1 cellular context compared by ENCODE assay signal in the genomic region with DNA sequence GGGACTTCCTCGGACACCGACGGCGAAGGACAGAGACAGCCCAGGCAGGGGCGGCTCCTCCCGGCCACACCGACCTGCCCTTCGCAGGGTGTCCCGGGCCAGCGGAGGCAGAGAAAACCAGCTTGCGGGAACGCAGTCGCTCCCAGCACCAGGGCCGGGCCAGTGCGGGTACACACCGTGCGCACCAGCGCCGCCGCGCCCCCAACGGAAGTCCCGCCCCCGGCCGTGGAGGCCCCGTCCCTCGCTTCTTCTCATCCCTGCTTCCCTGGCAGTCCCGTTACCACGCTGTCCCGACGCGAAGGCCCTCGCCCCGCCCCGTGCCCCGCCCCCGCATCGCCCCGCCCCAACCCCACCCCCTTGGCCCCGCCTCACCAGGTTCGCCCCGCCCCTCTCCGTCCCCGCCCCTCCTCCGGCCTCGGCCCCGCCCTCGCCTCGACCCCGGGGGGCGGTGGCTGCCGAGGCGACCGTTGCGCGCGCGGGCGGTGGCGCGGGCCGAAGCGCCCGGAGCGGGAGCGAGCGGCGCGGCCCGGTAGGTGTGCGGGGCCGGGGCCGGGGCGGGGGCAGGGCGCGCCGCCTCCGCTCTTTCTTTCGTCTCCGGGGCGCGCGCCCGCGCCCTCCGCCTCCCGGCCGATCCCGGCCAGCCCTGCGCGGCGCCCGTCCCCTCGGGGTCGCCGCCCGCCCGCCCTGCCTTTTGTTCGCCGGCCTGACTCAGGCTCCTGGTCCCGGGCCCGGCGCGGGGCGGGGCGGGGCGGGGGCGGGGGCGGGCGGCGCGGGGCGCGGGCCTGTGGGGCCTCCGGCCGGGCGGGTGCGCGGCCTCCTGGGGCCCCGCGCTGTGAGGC.
TF ChIP-seq lines count a peak whose summit lies in the region.

A gene with protein sequence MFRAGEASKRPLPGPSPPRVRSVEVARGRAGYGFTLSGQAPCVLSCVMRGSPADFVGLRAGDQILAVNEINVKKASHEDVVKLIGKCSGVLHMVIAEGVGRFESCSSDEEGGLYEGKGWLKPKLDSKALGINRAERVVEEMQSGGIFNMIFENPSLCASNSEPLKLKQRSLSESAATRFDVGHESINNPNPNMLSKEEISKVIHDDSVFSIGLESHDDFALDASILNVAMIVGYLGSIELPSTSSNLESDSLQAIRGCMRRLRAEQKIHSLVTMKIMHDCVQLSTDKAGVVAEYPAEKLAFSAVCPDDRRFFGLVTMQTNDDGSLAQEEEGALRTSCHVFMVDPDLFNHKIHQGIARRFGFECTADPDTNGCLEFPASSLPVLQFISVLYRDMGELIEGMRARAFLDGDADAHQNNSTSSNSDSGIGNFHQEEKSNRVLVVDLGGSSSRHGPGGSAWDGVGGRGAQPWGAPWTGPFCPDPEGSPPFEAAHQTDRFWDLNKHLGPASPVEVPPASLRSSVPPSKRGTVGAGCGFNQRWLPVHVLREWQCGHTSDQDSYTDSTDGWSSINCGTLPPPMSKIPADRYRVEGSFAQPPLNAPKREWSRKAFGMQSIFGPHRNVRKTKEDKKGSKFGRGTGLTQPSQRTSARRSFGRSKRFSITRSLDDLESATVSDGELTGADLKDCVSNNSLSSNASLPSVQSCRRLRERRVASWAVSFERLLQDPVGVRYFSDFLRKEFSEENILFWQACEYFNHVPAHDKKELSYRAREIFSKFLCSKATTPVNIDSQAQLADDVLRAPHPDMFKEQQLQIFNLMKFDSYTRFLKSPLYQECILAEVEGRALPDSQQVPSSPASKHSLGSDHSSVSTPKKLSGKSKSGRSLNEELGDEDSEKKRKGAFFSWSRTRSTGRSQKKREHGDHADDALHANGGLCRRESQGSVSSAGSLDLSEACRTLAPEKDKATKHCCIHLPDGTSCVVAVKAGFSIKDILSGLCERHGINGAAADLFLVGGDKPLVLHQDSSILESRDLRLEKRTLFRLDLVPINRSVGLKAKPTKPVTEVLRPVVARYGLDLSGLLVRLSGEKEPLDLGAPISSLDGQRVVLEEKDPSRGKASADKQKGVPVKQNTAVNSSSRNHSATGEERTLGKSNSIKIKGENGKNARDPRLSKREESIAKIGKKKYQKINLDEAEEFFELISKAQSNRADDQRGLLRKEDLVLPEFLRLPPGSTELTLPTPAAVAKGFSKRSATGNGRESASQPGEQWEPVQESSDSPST (N-terminal part only) (plus strand): TSS at position 451 of the 839 bp plus-strand sequence. CDS start 23,150 bp downstream, outside the sequence.

TF ChIP-seq in HepG2, 621 proteins besides CTCF, POLR2A, EP300 and RAD21 (continued from another document and continues in another):
- TF ChIP-seq, protein P1, sequence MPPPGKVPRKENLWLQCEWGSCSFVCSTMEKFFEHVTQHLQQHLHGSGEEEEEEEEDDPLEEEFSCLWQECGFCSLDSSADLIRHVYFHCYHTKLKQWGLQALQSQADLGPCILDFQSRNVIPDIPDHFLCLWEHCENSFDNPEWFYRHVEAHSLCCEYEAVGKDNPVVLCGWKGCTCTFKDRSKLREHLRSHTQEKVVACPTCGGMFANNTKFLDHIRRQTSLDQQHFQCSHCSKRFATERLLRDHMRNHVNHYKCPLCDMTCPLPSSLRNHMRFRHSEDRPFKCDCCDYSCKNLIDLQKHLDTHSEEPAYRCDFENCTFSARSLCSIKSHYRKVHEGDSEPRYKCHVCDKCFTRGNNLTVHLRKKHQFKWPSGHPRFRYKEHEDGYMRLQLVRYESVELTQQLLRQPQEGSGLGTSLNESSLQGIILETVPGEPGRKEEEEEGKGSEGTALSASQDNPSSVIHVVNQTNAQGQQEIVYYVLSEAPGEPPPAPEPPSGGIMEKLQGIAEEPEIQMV (CRISPR knock-in tag; IDR thresholded peaks at IDR 0.05; ENCODE audit: low read depth), result no peak
- TF ChIP-seq ZSCAN20 (CRISPR knock-in tag; IDR thresholded peaks at IDR 0.05; ENCODE audit: borderline replicate concordance) (peak; percentile 42; the same call in 1 of the 2 replicates), ZNF451 (CRISPR knock-in tag; IDR thresholded peaks at IDR 0.05) (no peak; the same call in 1 of the 2 replicates), DNMT1 (CRISPR knock-in tag; IDR thresholded peaks at IDR 0.05) (no peak), ZBTB1 (CRISPR knock-in tag; IDR thresholded peaks at IDR 0.05; ENCODE audit: borderline replicate concordance) (no peak), TCF12 (IDR thresholded peaks at IDR 0.05) (no peak), TCF12 (CRISPR knock-in tag; IDR thresholded peaks at IDR 0.05) (0 out of 2 replicates have a peak, but pooled peaks have one; percentile 17), ARID2 (CRISPR knock-in tag; IDR thresholded peaks at IDR 0.05; ENCODE audit: borderline replicate concordance) (no peak), KDM5B (CRISPR knock-in tag; IDR thresholded peaks at IDR 0.05; ENCODE audit: borderline replicate concordance) (peak; percentile 53; the same call in 1 of the 2 replicates), ZNF713 (CRISPR knock-in tag; IDR thresholded peaks at IDR 0.05) (no peak), ZNF101 (CRISPR knock-in tag; IDR thresholded peaks at IDR 0.05; ENCODE audit: borderline replicate concordance, low read depth) (no peak), STAT5B (CRISPR knock-in tag; IDR thresholded peaks at IDR 0.05) (no peak), ATAD3A (CRISPR knock-in tag; IDR thresholded peaks at IDR 0.05) (no peak), MAFF (IDR thresholded peaks at IDR 0.05; ENCODE audit: low read depth, low read length) (no peak), ZNF891 (CRISPR knock-in tag; IDR thresholded peaks at IDR 0.05) (no peak), NR2F1 (CRISPR knock-in tag; IDR thresholded peaks at IDR 0.05) (no peak)
- TF ChIP-seq, protein P2, sequence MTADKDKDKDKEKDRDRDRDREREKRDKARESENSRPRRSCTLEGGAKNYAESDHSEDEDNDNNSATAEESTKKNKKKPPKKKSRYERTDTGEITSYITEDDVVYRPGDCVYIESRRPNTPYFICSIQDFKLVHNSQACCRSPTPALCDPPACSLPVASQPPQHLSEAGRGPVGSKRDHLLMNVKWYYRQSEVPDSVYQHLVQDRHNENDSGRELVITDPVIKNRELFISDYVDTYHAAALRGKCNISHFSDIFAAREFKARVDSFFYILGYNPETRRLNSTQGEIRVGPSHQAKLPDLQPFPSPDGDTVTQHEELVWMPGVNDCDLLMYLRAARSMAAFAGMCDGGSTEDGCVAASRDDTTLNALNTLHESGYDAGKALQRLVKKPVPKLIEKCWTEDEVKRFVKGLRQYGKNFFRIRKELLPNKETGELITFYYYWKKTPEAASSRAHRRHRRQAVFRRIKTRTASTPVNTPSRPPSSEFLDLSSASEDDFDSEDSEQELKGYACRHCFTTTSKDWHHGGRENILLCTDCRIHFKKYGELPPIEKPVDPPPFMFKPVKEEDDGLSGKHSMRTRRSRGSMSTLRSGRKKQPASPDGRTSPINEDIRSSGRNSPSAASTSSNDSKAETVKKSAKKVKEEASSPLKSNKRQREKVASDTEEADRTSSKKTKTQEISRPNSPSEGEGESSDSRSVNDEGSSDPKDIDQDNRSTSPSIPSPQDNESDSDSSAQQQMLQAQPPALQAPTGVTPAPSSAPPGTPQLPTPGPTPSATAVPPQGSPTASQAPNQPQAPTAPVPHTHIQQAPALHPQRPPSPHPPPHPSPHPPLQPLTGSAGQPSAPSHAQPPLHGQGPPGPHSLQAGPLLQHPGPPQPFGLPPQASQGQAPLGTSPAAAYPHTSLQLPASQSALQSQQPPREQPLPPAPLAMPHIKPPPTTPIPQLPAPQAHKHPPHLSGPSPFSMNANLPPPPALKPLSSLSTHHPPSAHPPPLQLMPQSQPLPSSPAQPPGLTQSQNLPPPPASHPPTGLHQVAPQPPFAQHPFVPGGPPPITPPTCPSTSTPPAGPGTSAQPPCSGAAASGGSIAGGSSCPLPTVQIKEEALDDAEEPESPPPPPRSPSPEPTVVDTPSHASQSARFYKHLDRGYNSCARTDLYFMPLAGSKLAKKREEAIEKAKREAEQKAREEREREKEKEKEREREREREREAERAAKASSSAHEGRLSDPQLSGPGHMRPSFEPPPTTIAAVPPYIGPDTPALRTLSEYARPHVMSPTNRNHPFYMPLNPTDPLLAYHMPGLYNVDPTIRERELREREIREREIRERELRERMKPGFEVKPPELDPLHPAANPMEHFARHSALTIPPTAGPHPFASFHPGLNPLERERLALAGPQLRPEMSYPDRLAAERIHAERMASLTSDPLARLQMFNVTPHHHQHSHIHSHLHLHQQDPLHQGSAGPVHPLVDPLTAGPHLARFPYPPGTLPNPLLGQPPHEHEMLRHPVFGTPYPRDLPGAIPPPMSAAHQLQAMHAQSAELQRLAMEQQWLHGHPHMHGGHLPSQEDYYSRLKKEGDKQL (CRISPR knock-in tag; IDR thresholded peaks at IDR 0.05; ENCODE audit: low read depth), result no peak
- TF ChIP-seq, protein P3, sequence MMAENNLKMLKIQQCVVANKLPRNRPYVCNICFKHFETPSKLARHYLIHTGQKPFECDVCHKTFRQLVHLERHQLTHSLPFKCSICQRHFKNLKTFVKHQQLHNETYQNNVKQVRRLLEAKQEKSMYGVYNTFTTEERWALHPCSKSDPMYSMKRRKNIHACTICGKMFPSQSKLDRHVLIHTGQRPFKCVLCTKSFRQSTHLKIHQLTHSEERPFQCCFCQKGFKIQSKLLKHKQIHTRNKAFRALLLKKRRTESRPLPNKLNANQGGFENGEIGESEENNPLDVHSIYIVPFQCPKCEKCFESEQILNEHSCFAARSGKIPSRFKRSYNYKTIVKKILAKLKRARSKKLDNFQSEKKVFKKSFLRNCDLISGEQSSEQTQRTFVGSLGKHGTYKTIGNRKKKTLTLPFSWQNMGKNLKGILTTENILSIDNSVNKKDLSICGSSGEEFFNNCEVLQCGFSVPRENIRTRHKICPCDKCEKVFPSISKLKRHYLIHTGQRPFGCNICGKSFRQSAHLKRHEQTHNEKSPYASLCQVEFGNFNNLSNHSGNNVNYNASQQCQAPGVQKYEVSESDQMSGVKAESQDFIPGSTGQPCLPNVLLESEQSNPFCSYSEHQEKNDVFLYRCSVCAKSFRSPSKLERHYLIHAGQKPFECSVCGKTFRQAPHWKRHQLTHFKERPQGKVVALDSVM (CRISPR knock-in tag; IDR thresholded peaks at IDR 0.05), result no peak
- TF ChIP-seq, protein P4, sequence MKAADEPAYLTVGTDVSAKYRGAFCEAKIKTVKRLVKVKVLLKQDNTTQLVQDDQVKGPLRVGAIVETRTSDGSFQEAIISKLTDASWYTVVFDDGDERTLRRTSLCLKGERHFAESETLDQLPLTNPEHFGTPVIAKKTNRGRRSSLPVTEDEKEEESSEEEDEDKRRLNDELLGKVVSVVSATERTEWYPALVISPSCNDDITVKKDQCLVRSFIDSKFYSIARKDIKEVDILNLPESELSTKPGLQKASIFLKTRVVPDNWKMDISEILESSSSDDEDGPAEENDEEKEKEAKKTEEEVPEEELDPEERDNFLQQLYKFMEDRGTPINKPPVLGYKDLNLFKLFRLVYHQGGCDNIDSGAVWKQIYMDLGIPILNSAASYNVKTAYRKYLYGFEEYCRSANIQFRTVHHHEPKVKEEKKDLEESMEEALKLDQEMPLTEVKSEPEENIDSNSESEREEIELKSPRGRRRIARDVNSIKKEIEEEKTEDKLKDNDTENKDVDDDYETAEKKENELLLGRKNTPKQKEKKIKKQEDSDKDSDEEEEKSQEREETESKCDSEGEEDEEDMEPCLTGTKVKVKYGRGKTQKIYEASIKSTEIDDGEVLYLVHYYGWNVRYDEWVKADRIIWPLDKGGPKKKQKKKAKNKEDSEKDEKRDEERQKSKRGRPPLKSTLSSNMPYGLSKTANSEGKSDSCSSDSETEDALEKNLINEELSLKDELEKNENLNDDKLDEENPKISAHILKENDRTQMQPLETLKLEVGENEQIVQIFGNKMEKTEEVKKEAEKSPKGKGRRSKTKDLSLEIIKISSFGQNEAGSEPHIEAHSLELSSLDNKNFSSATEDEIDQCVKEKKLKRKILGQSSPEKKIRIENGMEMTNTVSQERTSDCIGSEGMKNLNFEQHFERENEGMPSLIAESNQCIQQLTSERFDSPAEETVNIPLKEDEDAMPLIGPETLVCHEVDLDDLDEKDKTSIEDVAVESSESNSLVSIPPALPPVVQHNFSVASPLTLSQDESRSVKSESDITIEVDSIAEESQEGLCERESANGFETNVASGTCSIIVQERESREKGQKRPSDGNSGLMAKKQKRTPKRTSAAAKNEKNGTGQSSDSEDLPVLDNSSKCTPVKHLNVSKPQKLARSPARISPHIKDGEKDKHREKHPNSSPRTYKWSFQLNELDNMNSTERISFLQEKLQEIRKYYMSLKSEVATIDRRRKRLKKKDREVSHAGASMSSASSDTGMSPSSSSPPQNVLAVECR (CRISPR knock-in tag; IDR thresholded peaks at IDR 0.05; ENCODE audit: borderline replicate concordance), result peak; percentile 88
- TF ChIP-seq, protein P5, sequence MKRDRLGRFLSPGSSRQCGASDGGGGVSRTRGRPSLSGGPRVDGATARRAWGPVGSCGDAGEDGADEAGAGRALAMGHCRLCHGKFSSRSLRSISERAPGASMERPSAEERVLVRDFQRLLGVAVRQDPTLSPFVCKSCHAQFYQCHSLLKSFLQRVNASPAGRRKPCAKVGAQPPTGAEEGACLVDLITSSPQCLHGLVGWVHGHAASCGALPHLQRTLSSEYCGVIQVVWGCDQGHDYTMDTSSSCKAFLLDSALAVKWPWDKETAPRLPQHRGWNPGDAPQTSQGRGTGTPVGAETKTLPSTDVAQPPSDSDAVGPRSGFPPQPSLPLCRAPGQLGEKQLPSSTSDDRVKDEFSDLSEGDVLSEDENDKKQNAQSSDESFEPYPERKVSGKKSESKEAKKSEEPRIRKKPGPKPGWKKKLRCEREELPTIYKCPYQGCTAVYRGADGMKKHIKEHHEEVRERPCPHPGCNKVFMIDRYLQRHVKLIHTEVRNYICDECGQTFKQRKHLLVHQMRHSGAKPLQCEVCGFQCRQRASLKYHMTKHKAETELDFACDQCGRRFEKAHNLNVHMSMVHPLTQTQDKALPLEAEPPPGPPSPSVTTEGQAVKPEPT (CRISPR knock-in tag; IDR thresholded peaks at IDR 0.05; ENCODE audit: low read depth), result no peak
- TF ChIP-seq, protein P6, sequence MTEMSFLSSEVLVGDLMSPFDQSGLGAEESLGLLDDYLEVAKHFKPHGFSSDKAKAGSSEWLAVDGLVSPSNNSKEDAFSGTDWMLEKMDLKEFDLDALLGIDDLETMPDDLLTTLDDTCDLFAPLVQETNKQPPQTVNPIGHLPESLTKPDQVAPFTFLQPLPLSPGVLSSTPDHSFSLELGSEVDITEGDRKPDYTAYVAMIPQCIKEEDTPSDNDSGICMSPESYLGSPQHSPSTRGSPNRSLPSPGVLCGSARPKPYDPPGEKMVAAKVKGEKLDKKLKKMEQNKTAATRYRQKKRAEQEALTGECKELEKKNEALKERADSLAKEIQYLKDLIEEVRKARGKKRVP (CRISPR knock-in tag; IDR thresholded peaks at IDR 0.05), result peak in 1 of 2 experiments; percentile 37; a peak in 1 of 4 replicates
- TF ChIP-seq, protein P7, sequence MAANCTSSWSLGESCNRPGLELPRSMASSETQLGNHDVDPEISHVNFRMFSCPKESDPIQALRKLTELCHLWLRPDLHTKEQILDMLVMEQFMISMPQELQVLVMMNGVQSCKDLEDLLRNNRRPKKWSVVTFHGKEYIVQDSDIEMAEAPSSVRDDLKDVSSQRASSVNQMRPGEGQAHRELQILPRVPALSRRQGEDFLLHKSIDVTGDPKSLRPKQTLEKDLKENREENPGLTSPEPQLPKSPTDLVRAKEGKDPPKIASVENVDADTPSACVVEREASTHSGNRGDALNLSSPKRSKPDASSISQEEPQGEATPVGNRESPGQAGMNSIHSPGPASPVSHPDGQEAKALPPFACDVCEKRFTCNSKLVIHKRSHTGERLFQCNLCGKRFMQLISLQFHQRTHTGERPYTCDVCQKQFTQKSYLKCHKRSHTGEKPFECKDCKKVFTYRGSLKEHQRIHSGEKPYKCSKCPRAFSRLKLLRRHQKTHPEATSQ (CRISPR knock-in tag; IDR thresholded peaks at IDR 0.05; ENCODE audit: borderline replicate concordance), result no peak
